Comparison of ENCODE assay signal across 13 cellular contexts in the genomic region with DNA sequence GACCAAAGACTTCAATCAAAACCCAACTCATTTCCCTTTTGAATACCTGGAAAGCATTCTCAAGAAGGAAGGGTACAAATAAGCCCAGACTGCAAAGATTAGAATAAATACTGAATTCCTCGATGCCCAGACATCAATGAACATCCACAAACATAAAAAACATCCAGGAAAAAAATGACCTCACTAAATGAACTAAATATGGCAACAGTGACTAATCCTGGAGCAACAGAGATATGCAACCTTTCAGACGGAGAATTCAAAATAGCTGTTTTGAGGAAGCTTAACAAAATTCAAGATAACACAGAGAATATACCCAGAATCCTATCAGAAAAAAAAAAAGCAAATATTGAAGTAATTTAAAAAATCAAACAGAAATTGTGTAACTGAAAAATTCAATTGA. TPM values are rescaled to one million over a fixed set of nuclear protein-coding genes. Genes with fewer than 3 reads are reported as not detected.
"Had no signal": no experiment of that assay in that cellular context is flagged by ENCODE, and none has a peak within 500 bp of the region (broad histone marks: within the 10 kb centered on the region; RNA-seq: fewer than 3 reads in every experiment).

No MANE protein-coding gene starts in this region.

- FAIRE-seq: bronchial epithelial cell, endometrium, keratinocyte had no signal

- H3K27ac ChIP-seq: neural progenitor cell, ovary, spleen, stomach had no signal

- H3K4me3 ChIP-seq: neural progenitor cell, ovary, spleen, stomach had no signal

- H3K4me1 ChIP-seq: neural progenitor cell, spleen, stomach had no signal

- DNase-seq: activated CD4-positive, alpha-beta T cell treated with anti-CD3 and anti-CD28 coated beads, Interleukin-2, amount 50 U/mL, for 1 hour; activated CD8-positive, alpha-beta memory T cell treated with anti-CD3 and anti-CD28 coated beads for 24 hours; activated gamma-delta T cell treated with Interleukin-2 at 50 U/mL for 16 hours; activated naive CD8-positive, alpha-beta T cell treated with anti-CD3 and anti-CD28 coated beads for 36 hours; anterior cingulate cortex; naive B cell; ovary; spleen; stomach had no signal

- H3K27me3 ChIP-seq: neural progenitor cell, ovary, spleen, stomach had no signal

- H3K36me3 ChIP-seq: neural progenitor cell, ovary, spleen, stomach had no signal

- H3K9me3 ChIP-seq: ovary had no signal

RNA-seq across cellular contexts. Expression of a gene that starts 43.2 kb away (rescaled TPM):
- total RNA-seq: activated naive CD8-positive, alpha-beta T cell treated with anti-CD3 and anti-CD28 coated beads for 36 hours had no signal
